ENCODE assay signal across 8 cellular contexts in the genomic region with DNA sequence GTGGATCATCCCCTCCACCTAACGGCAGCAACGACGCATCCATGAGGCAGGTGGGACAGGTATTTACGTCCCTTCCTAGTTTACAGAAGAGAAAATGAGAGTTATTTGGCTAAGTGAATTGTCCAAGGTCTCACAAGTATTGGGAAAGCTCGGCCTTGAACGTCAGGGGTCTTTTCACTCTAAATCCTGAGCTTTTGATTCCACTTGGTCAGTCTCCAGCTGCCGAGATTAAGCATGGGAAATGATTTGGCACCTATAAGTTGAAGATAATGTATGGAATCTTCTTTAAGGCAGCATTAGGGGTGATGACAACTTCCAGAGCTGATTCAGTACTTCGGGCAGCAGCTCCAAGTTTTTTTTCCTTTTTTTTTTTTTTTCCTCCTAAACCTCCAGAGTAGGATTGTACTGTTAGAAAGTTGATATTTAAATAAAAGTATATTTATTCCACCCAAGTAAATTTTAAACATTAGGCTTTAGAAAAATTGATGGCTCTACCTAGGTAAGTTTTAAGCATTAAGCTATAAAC. TPM values are rescaled to one million over a fixed set of nuclear protein-coding genes. Genes with fewer than 3 reads are reported as not detected.
DNase-seq lines count a peak whose midpoint lies in the region; ATAC-seq lines count a peak whose summit lies in the region.

No MANE protein-coding gene starts in this region.

- no peak overlapping the region for H3K9ac ChIP-seq in iPS-15b (ENCODE audit: low read depth, low read length)
- peak overlapping the region; percentile 19 to 92 (median 82) for H3K9ac ChIP-seq in subcutaneous abdominal adipose tissue (ENCODE audit: low read length in 5 of 5)

- ATAC-seq in HG02763 (IDR thresholded peaks at IDR 0.05; ENCODE audit: unreplicated experiment), result no peak

- H3K9me3 Mint-ChIP-seq in T-helper 1 cell treated with Interleukin-12 subunit alpha and Interleukin-12 subunit beta and Interleukin-4 antibody, amounts not matched to agents 30 μg/mL and 1 μg/mL, for 36 hours, result no peaks in the 10 kb centered on the region
- H3K9me3 Mint-ChIP-seq in activated CD4-positive, alpha-beta memory T cell treated with anti-CD3 and anti-CD28 coated beads for 36 hours, result peaks cover 4% of the 10 kb centered on the region

- peaks cover 23% of the 10 kb centered on the region for H3K27me3 Mint-ChIP-seq in T-helper 1 cell treated with Interleukin-12 subunit alpha and Interleukin-12 subunit beta and Interleukin-4 antibody, amounts not matched to agents 30 μg/mL and 1 μg/mL, for 36 hours (ENCODE audit: low read depth)
- peaks cover 3% of the 10 kb centered on the region for H3K27me3 Mint-ChIP-seq in activated CD4-positive, alpha-beta memory T cell treated with anti-CD3 and anti-CD28 coated beads for 36 hours

- H3K9me3 ChIP-seq in iPS-15b (ENCODE audit: control insufficient read depth, insufficient read depth, low read length) (no peaks in the 10 kb centered on the region), subcutaneous abdominal adipose tissue (ENCODE audit: control insufficient read depth in 5 of 5, low read length in 5 of 5) (no peaks in the 10 kb centered on the region)

- no peak for DNase-seq in T-helper 1 cell
- no peak for DNase-seq in activated CD4-positive, alpha-beta memory T cell treated with anti-CD3 and anti-CD28 coated beads for 36 hours
- DNase-seq in cerebellar nuclear complex (lab: John Stamatoyannopoulos, UW), result no peak
- no peak for DNase-seq in OCI-M1 (lab: John Stamatoyannopoulos, UW)

- no peak overlapping the region for H3K27ac ChIP-seq in subcutaneous abdominal adipose tissue (ENCODE audit: low read depth, low read length)

- peaks cover 8% of the 10 kb centered on the region for H3K4me1 Mint-ChIP-seq in T-helper 1 cell treated with Interleukin-12 subunit alpha and Interleukin-12 subunit beta and Interleukin-4 antibody, amounts not matched to agents 30 μg/mL and 1 μg/mL, for 36 hours (ENCODE audit: low read depth)
- peaks cover 25% of the 10 kb centered on the region for H3K4me1 Mint-ChIP-seq in activated CD4-positive, alpha-beta memory T cell treated with anti-CD3 and anti-CD28 coated beads for 36 hours (ENCODE audit: low read depth)

- H3K27me3 ChIP-seq in iPS-15b (ENCODE audit: control insufficient read depth, insufficient read depth, low read length) (peaks cover 13% of the 10 kb centered on the region), subcutaneous abdominal adipose tissue (ENCODE audit: control insufficient read depth in 5 of 5, insufficient read depth in 4 of 5, low read length in 5 of 5) (no peaks in the 10 kb centered on the region)

- H3K36me3 ChIP-seq in iPS-15b (ENCODE audit: control insufficient read depth, insufficient read depth, low read length) (no peaks in the 10 kb centered on the region), subcutaneous abdominal adipose tissue (ENCODE audit: control insufficient read depth in 5 of 5, insufficient read depth in 5 of 5, low read length in 5 of 5) (no peaks in the 10 kb centered on the region)

- H3K4me1 ChIP-seq in iPS-15b (ENCODE audit: control insufficient read depth, insufficient read depth, low read length) (peaks cover 3% of the 10 kb centered on the region), subcutaneous abdominal adipose tissue (ENCODE audit: control insufficient read depth in 5 of 5, insufficient read depth in 5 of 5, low read length in 5 of 5) (peaks cover 3 to 22% (median 11%) of the 10 kb centered on the region in 5 donors)

- H3K4me3 Mint-ChIP-seq in T-helper 1 cell treated with Interleukin-12 subunit alpha and Interleukin-12 subunit beta and Interleukin-4 antibody, amounts not matched to agents 30 μg/mL and 1 μg/mL, for 36 hours, result peak overlapping the region; percentile 81
- H3K4me3 Mint-ChIP-seq in activated CD4-positive, alpha-beta memory T cell treated with anti-CD3 and anti-CD28 coated beads for 36 hours, result peak overlapping the region; percentile 80

- intact Hi-C loops in activated CD4-positive, alpha-beta memory T cell treated with anti-CD3 and anti-CD28 coated beads for 36 hours (cut with micrococcal nuclease), result no loop called here

- H3K27ac Mint-ChIP-seq in T-helper 1 cell treated with Interleukin-12 subunit alpha and Interleukin-12 subunit beta and Interleukin-4 antibody, amounts not matched to agents 30 μg/mL and 1 μg/mL, for 36 hours, result no peak overlapping the region
- no peak overlapping the region for H3K27ac Mint-ChIP-seq in activated CD4-positive, alpha-beta memory T cell treated with anti-CD3 and anti-CD28 coated beads for 36 hours

- CTCF ChIA-PET in activated CD4-positive, alpha-beta memory T cell treated with anti-CD3 and anti-CD28 coated beads for 36 hours (lab: Charles Lee), result interaction anchor here (1.5 to 5.6 kb wide), 4 partner anchors 129 to 210 kb away, joined by 3 to 32 read pairs (median 8); no protein-coding TSS in a partner anchor

- H3K36me3 Mint-ChIP-seq in T-helper 1 cell treated with Interleukin-12 subunit alpha and Interleukin-12 subunit beta and Interleukin-4 antibody, amounts not matched to agents 30 μg/mL and 1 μg/mL, for 36 hours (ENCODE audit: low read depth), result no peaks in the 10 kb centered on the region
- H3K36me3 Mint-ChIP-seq in activated CD4-positive, alpha-beta memory T cell treated with anti-CD3 and anti-CD28 coated beads for 36 hours, result peaks cover 3% of the 10 kb centered on the region

- POLR2A ChIA-PET in activated CD4-positive, alpha-beta memory T cell treated with anti-CD3 and anti-CD28 coated beads for 36 hours (lab: Charles Lee), result interaction anchor here (0.5 kb wide), 1 partner anchor 301 kb away, joined by 3 read pairs; no protein-coding TSS in a partner anchor

- peak overlapping the region; percentile 84 for H3K4me3 ChIP-seq in iPS-15b (ENCODE audit: low read depth, low read length)
- H3K4me3 ChIP-seq in subcutaneous abdominal adipose tissue (ENCODE audit: low read depth in 1 of 5, low read length in 5 of 5), result peak overlapping the region; percentile 65 to 99 (median 93)

RNA-seq across cellular contexts. Expression of a gene that starts 0.7 kb away (rescaled TPM):
- total RNA-seq in activated CD4-positive, alpha-beta memory T cell treated with anti-CD3 and anti-CD28 coated beads for 36 hours, result 1 to 10 TPM; 6.8 TPM

RNA-seq across cellular contexts. Expression of a gene that starts 44.9 kb away (rescaled TPM):
- 10 to 100 TPM; 20.5 to 22.4 TPM for total RNA-seq in activated CD4-positive, alpha-beta memory T cell treated with anti-CD3 and anti-CD28 coated beads for 36 hours

RNA-seq across cellular contexts. Expression of a gene that starts 58.5 kb away (rescaled TPM):
- not detected for total RNA-seq in activated CD4-positive, alpha-beta memory T cell treated with anti-CD3 and anti-CD28 coated beads for 36 hours
